ENCODE assay signal across 8 cellular contexts in the genomic region with DNA sequence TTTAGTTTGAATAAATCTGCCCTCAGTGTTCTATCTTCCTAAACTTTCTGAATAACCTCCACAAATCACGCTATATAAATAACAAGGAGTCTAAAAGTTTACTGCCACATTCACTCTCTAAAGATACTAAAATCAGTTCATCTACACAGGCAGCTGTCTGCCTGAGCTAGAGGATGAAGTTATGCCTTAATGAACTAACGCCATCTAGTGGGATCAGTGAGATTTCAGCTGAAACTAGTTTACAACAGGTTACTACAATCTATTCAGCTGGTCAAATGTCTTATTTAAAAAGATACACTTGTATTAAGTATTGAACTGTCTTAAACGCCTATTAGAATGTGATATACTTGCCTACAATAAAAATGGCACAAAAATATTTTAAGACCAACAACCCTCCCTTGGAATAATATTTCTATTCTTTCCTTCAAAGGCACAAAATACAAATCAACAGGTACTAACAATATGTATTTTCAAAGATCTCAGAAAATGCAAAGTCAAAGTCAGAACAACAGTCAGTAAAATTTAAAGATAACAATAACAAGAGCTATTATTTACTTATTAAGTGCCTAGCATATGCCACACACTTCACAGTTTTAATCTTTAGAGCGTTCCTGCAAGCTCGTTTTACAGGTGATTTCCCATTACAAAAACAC.
DNase-seq lines count a peak whose midpoint lies in the region; ATAC-seq, FAIRE-seq and TF ChIP-seq lines count a peak whose summit lies in the region.

No MANE protein-coding gene starts in this region.

- no peak for TF ChIP-seq POLR2A in K562 (conservative IDR thresholded peaks at IDR 0.05)
- TF ChIP-seq POLR2A in spleen (IDR thresholded peaks at IDR 0.05) = no peak

- POLR2A ChIA-PET in K562 (lab: Yijun Ruan, JAX) = interaction anchor here (0.7 to 2.4 kb wide), 7 partner anchors 11 to 237 kb away, joined by 3 to 22 read pairs (median 4); no protein-coding TSS in a partner anchor

- no peaks in the 10 kb centered on the region for H3K9me1 ChIP-seq in K562 (ENCODE audit: control insufficient read depth, insufficient read depth, low read length)

- no TSS peak for BruUV-seq in K562 (replicated peaks; lab: Mats Ljungman, UMichigan)

- TF ChIP-seq CTCF in K562 (IDR thresholded peaks at IDR 0.05 in 2 of 3, conservative IDR thresholded peaks at IDR 0.05 in 1 of 3; ENCODE audit: insufficient read depth in 2 of 3, low read depth in 1 of 3, low read length in 3 of 3) = peak; percentile 76 to 94 (median 80)
- peak; percentile 26 to 71 (median 66) for TF ChIP-seq CTCF in spleen (IDR thresholded peaks at IDR 0.05 in 8 of 11, conservative IDR thresholded peaks at IDR 0.05 in 3 of 11)

- H3K9ac ChIP-seq in K562 (ENCODE audit: insufficient read depth in 1 of 2, low read depth in 2 of 2, low read length in 2 of 2) = no peak overlapping the region
- H3K9ac ChIP-seq in iPS-20b (ENCODE audit: low read depth, low read length) = peak overlapping the region; percentile 38; the same call in 1 of the 2 replicates

- intact Hi-C loops in activated naive CD4-positive, alpha-beta T cell treated with anti-CD3 and anti-CD28 coated beads for 36 hours (cut with micrococcal nuclease) = loop anchor here (1.0 to 10.0 kb wide), 5 partner anchors 41 to 235 kb away; no protein-coding TSS in a partner anchor
- intact Hi-C loops in K562 (cut with micrococcal nuclease) (loop anchor here (1.0 to 5.0 kb wide), 4 partner anchors 41 to 234 kb away; no protein-coding TSS in a partner anchor), spleen (cut with DNase I; ENCODE audit: low total_unique reads) (no loop called here)

- 37% methylated on average over 5 of the region's 5 CpGs for WGBS in K562 (ENCODE audit: insufficient coverage, low coverage, missing lambda C conversion rate)
- WGBS in spleen, 5 donors = 39 to 46% (median 43%) methylated on average over 5 of the region's 5 CpGs

- no peaks in the 10 kb centered on the region for H4K20me1 ChIP-seq in K562 (replicated peaks; ENCODE audit: control insufficient read depth, insufficient read depth, low read length)

- peak; percentile 89 for FAIRE-seq in K562 (lab: Jason Lieb, UNC)

- CTCF ChIA-PET in activated naive CD4-positive, alpha-beta T cell treated with anti-CD3 and anti-CD28 coated beads for 36 hours (lab: Charles Lee) = interaction anchor here (0.6 to 4.3 kb wide), 35 partner anchors 9 to 593 kb away, joined by 3 to 109 read pairs (median 4); partner anchors contain the start of gene PEX16
- CTCF ChIA-PET in K562 (lab: Yijun Ruan, JAX; ENCODE audit: low intra/inter-chr PET ratio) = interaction anchor here (0.6 to 2.3 kb wide), 4 partner anchors 35 to 157 kb away, joined by 3 to 36 read pairs (median 4); no protein-coding TSS in a partner anchor

- H3K4me1 Mint-ChIP-seq in activated naive CD4-positive, alpha-beta T cell treated with anti-CD3 and anti-CD28 coated beads for 36 hours (ENCODE audit: low read depth) = no peaks in the 10 kb centered on the region

- H3K4me3 Mint-ChIP-seq in activated naive CD4-positive, alpha-beta T cell treated with anti-CD3 and anti-CD28 coated beads for 36 hours = no peak overlapping the region

- H3K27ac Mint-ChIP-seq in activated naive CD4-positive, alpha-beta T cell treated with anti-CD3 and anti-CD28 coated beads for 36 hours = no peak overlapping the region

- no peak overlapping the region for H3K4me2 ChIP-seq in K562 (ENCODE audit: insufficient read depth, low read length)

- peaks cover 4% of the 10 kb centered on the region; the same call in 1 of the 3 replicates for H3K79me2 ChIP-seq in K562 (ENCODE audit: control insufficient read depth, insufficient read depth, low read length)

- TF ChIP-seq EP300 in K562 (IDR thresholded peaks at IDR 0.05; ENCODE audit: low read length) = no peak

- H2AFZ ChIP-seq in K562 (ENCODE audit: low read depth, low read length) = no peak overlapping the region

- ATAC-seq in K562 (peak; percentile 85), GM18868 (IDR thresholded peaks at IDR 0.05; ENCODE audit: unreplicated experiment) (no peak)

- H3K27ac ChIP-seq in K562 (ENCODE audit: extremely low read depth, low read depth, low read length) = no peak overlapping the region
- H3K27ac ChIP-seq in iPS-20b (ENCODE audit: low read length) = peak overlapping the region; percentile 13
- no peak overlapping the region for H3K27ac ChIP-seq in spleen

- H3K27me3 ChIP-seq in K562 (ENCODE audit: control insufficient read depth in 2 of 2, insufficient read depth in 2 of 2, low read length in 2 of 2) (no peaks in the 10 kb centered on the region), iPS-20b (ENCODE audit: insufficient read depth, low read length) (no peaks in the 10 kb centered on the region), spleen (replicated peaks in 1 of 7) (no peaks in the 10 kb centered on the region)

- no peaks in the 10 kb centered on the region for H3K27me3 Mint-ChIP-seq in activated naive CD4-positive, alpha-beta T cell treated with anti-CD3 and anti-CD28 coated beads for 36 hours (ENCODE audit: low read depth)

- in situ Hi-C loops in K562 (cut with MboI) = loop anchor here (5.0 kb wide), 1 partner anchor 34 kb away; no protein-coding TSS in a partner anchor

- H3K9me3 ChIP-seq in K562 (replicated peaks; ENCODE audit: control insufficient read depth, insufficient read depth, low read depth, low read length) = no peaks in the 10 kb centered on the region
- H3K9me3 ChIP-seq in iPS-20b (ENCODE audit: insufficient read depth, low read depth, low read length) = no peaks in the 10 kb centered on the region
- no peaks in the 10 kb centered on the region for H3K9me3 ChIP-seq in spleen

- H3K36me3 Mint-ChIP-seq in activated naive CD4-positive, alpha-beta T cell treated with anti-CD3 and anti-CD28 coated beads for 36 hours (ENCODE audit: low read depth) = no peaks in the 10 kb centered on the region

- H3K4me3 ChIP-seq in K562 (no peak overlapping the region), iPS-20b (ENCODE audit: low read length) (no peak overlapping the region), spleen (no peak overlapping the region)

- peaks cover 0 to 15% of the 10 kb centered on the region in 2 experiments; a peak in 2 of 5 replicates for H3K4me1 ChIP-seq in K562 (replicated peaks in 1 of 2; ENCODE audit: control insufficient read depth in 2 of 2, insufficient read depth in 2 of 2, low read length in 2 of 2)
- peaks cover 44% of the 10 kb centered on the region for H3K4me1 ChIP-seq in iPS-20b (ENCODE audit: insufficient read depth, low read length)
- H3K4me1 ChIP-seq in spleen = peaks cover 0 to 37% (median 17%) of the 10 kb centered on the region in 6 donors

- H3K36me3 ChIP-seq in K562 (ENCODE audit: control insufficient read depth, insufficient read depth, low read length) (no peaks in the 10 kb centered on the region), iPS-20b (ENCODE audit: insufficient read depth, low read depth, low read length) (no peaks in the 10 kb centered on the region), spleen (peaks cover 0 to 5% (median 0%) of the 10 kb centered on the region in 6 donors)

- peak; percentile 14 for DNase-seq in activated naive CD4-positive, alpha-beta T cell treated with anti-CD3 and anti-CD28 coated beads for 36 hours
- DNase-seq in activated naive CD4-positive, alpha-beta T cell treated with Interleukin-2 at 50 U/mL for 16 hours = no peak
- peak; percentile 94 for DNase-seq in HT-29 (ENCODE audit: low spot score)
- DNase-seq in NCI-H82 treated with DMSO at 0.1 percent for 48 hours (lab: John Stamatoyannopoulos, UW; ENCODE audit: unreplicated experiment) = peak; percentile 24
- DNase-seq in K562 (ENCODE audit: extremely low read depth in 1 of 4, low spot score in 3 of 4) = peak; percentile 45 to 87 (median 58)
- no peak for DNase-seq in spleen

- peak; percentile 90 to 99 for TF ChIP-seq RAD21 in K562 (CRISPR knock-in tag; conservative IDR thresholded peaks at IDR 0.05 in 1 of 2, IDR thresholded peaks at IDR 0.05 in 1 of 2)

- no peaks in the 10 kb centered on the region for H3K9me3 Mint-ChIP-seq in activated naive CD4-positive, alpha-beta T cell treated with anti-CD3 and anti-CD28 coated beads for 36 hours

TF ChIP-seq in K562, 482 proteins besides CTCF, POLR2A, EP300 and RAD21 (continues in another document):
- TF ChIP-seq NEUROD1 (IDR thresholded peaks at IDR 0.05; ENCODE audit: borderline replicate concordance, low read depth, low read length, partially characterized antibody) (no peak), ZBTB7A (IDR thresholded peaks at IDR 0.05; ENCODE audit: borderline replicate concordance, control insufficient read depth, low read depth, low read length) (no peak), FOXA3 (CRISPR knock-in tag; conservative IDR thresholded peaks at IDR 0.05 in 1 of 2, IDR thresholded peaks at IDR 0.05 in 1 of 2) (no peak), TBL1XR1 (IDR thresholded peaks at IDR 0.05; ENCODE audit: low read length in 2 of 2) (peak in 1 of 2 experiments; percentile 59; a peak in 2 of 4 replicates), BHLHE40 (IDR thresholded peaks at IDR 0.05; ENCODE audit: low read length) (0 out of 2 replicates have a peak, but pooled peaks have one; percentile 32), HIVEP1 (CRISPR knock-in tag; IDR thresholded peaks at IDR 0.05) (no peak), BRD4 (IDR thresholded peaks at IDR 0.05) (no peak), ZNF12 (CRISPR knock-in tag; IDR thresholded peaks at IDR 0.05) (no peak), ZSCAN32 (CRISPR knock-in tag; IDR thresholded peaks at IDR 0.05) (no peak)
- TF ChIP-seq, protein P1, sequence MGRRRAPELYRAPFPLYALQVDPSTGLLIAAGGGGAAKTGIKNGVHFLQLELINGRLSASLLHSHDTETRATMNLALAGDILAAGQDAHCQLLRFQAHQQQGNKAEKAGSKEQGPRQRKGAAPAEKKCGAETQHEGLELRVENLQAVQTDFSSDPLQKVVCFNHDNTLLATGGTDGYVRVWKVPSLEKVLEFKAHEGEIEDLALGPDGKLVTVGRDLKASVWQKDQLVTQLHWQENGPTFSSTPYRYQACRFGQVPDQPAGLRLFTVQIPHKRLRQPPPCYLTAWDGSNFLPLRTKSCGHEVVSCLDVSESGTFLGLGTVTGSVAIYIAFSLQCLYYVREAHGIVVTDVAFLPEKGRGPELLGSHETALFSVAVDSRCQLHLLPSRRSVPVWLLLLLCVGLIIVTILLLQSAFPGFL (CRISPR knock-in tag; IDR thresholded peaks at IDR 0.05) = 0 out of 2 replicates have a peak, but pooled peaks have one; percentile 27
- TF ChIP-seq, protein P2, sequence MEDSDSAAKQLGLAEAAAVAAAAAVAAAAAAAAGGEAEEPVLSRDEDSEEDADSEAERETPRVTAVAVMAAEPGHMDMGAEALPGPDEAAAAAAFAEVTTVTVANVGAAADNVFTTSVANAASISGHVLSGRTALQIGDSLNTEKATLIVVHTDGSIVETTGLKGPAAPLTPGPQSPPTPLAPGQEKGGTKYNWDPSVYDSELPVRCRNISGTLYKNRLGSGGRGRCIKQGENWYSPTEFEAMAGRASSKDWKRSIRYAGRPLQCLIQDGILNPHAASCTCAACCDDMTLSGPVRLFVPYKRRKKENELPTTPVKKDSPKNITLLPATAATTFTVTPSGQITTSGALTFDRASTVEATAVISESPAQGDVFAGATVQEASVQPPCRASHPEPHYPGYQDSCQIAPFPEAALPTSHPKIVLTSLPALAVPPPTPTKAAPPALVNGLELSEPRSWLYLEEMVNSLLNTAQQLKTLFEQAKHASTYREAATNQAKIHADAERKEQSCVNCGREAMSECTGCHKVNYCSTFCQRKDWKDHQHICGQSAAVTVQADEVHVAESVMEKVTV (CRISPR knock-in tag; IDR thresholded peaks at IDR 0.05) = peak; percentile 86

Comparison
In these comparisons a context has a peak if more than half of its experiments do, and no peak if none do; other contexts are left out.
1. DNase-seq: peak in activated naive CD4-positive, alpha-beta T cell treated with anti-CD3 and anti-CD28 coated beads for 36 hours (single experiment), HT-29 (single experiment), NCI-H82 treated with DMSO at 0.1 percent for 48 hours (single experiment) and K562 (4 of 4); none in activated naive CD4-positive, alpha-beta T cell treated with Interleukin-2 at 50 U/mL for 16 hours (single experiment) and spleen (single experiment).